Comparison of ENCODE assay signal across 1 cellular context in genomic region chr20:31514154-31515071, GRCh38.
TF ChIP-seq lines count a peak whose summit lies in the region.

HM13 (plus strand) TSS chr20:31514442; CDS start chr20:31514552, 110 bp downstream.

TF ChIP-seq in HepG2, 621 proteins besides CTCF, POLR2A, EP300 and RAD21 (continued from another document and continues in another):
- no peak; the same call in 1 of the 2 replicates for TF ChIP-seq ZXDC (CRISPR knock-in tag; IDR thresholded peaks at IDR 0.05)
- TF ChIP-seq ONECUT2 (CRISPR knock-in tag; IDR thresholded peaks at IDR 0.05): peak; percentile 49
- TF ChIP-seq NR0B2 (CRISPR knock-in tag; IDR thresholded peaks at IDR 0.05): peak; percentile 94
- peak; percentile 69 for TF ChIP-seq KDM4B (CRISPR knock-in tag; IDR thresholded peaks at IDR 0.05)
- TF ChIP-seq SMARCE1 (IDR thresholded peaks at IDR 0.05; ENCODE audit: borderline replicate concordance): no peak
- peak; percentile 59 for TF ChIP-seq AGO1 (IDR thresholded peaks at IDR 0.05; ENCODE audit: low read depth, low read length, poor library complexity, severe bottlenecking)
- peak; percentile 93; the same call in 1 of the 2 replicates for TF ChIP-seq ZNF569 (CRISPR knock-in tag; IDR thresholded peaks at IDR 0.05; ENCODE audit: borderline replicate concordance)
- TF ChIP-seq NPAS2 (CRISPR knock-in tag; IDR thresholded peaks at IDR 0.05; ENCODE audit: borderline replicate concordance): no peak
- no peak for TF ChIP-seq SCMH1 (CRISPR knock-in tag; IDR thresholded peaks at IDR 0.05; ENCODE audit: borderline replicate concordance)
- TF ChIP-seq TBX2 (CRISPR knock-in tag; IDR thresholded peaks at IDR 0.05; ENCODE audit: borderline replicate concordance): peak; percentile 97
- peak; percentile 94; the same call in 1 of the 2 replicates for TF ChIP-seq ZNF550 (CRISPR knock-in tag; IDR thresholded peaks at IDR 0.05; ENCODE audit: borderline replicate concordance)
- TF ChIP-seq ISL2 (CRISPR knock-in tag; IDR thresholded peaks at IDR 0.05): peak; percentile 81
- no peak for TF ChIP-seq ZNF18 (CRISPR knock-in tag; IDR thresholded peaks at IDR 0.05; ENCODE audit: insufficient replicate concordance)
- 0 out of 2 replicates have a peak, but pooled peaks have one; percentile 25 for TF ChIP-seq ZNF512 (CRISPR knock-in tag; IDR thresholded peaks at IDR 0.05)
- no peak for TF ChIP-seq CAMTA2 (CRISPR knock-in tag; IDR thresholded peaks at IDR 0.05; ENCODE audit: borderline replicate concordance)
- TF ChIP-seq SMAD1 (CRISPR knock-in tag; IDR thresholded peaks at IDR 0.05; ENCODE audit: borderline replicate concordance, low read depth): peak; percentile 73; the same call in 1 of the 2 replicates
- peak; percentile 87 for TF ChIP-seq ZNF605 (CRISPR knock-in tag; IDR thresholded peaks at IDR 0.05)
- peak; percentile 99 for TF ChIP-seq HDAC1 (CRISPR knock-in tag; IDR thresholded peaks at IDR 0.05)
- peak; percentile 97 for TF ChIP-seq GABPB1 (CRISPR knock-in tag; IDR thresholded peaks at IDR 0.05)
- TF ChIP-seq SIN3B (IDR thresholded peaks at IDR 0.05; ENCODE audit: low read length): no peak
- peak; percentile 73; the same call in 1 of the 2 replicates for TF ChIP-seq ZBTB3 (CRISPR knock-in tag; IDR thresholded peaks at IDR 0.05; ENCODE audit: borderline replicate concordance, low read depth)
- peak; percentile 91; the same call in 1 of the 2 replicates for TF ChIP-seq ZBTB44 (CRISPR knock-in tag; IDR thresholded peaks at IDR 0.05)
- TF ChIP-seq UBTF (CRISPR knock-in tag; IDR thresholded peaks at IDR 0.05): peak; percentile 94
- peak; percentile 92 for TF ChIP-seq ZNF276 (CRISPR knock-in tag; IDR thresholded peaks at IDR 0.05; ENCODE audit: low read depth)
- peak; percentile 94 for TF ChIP-seq POGK (CRISPR knock-in tag; conservative IDR thresholded peaks at IDR 0.05)
- TF ChIP-seq ZNF292 (CRISPR knock-in tag; IDR thresholded peaks at IDR 0.05; ENCODE audit: borderline replicate concordance, low read depth): peak; percentile 92
- TF ChIP-seq ZNF883 (CRISPR knock-in tag; IDR thresholded peaks at IDR 0.05; ENCODE audit: not compliant biosample characterization): peak; percentile 94
- TF ChIP-seq HNF4G (IDR thresholded peaks at IDR 0.05; ENCODE audit: borderline replicate concordance, low read depth, low read length): no peak
- TF ChIP-seq HNF4G (CRISPR knock-in tag; IDR thresholded peaks at IDR 0.05; ENCODE audit: borderline replicate concordance, low read depth): peak; percentile 79
- peak; percentile 99 for TF ChIP-seq ZIK1 (CRISPR knock-in tag; IDR thresholded peaks at IDR 0.05; ENCODE audit: borderline replicate concordance, low read depth)
- 0 out of 2 replicates have a peak, but pooled peaks have one; percentile 77 for TF ChIP-seq ZNF570 (CRISPR knock-in tag; IDR thresholded peaks at IDR 0.05; ENCODE audit: borderline replicate concordance)
- no peak for TF ChIP-seq ZNF432 (CRISPR knock-in tag; IDR thresholded peaks at IDR 0.05; ENCODE audit: borderline replicate concordance)
- no peak for TF ChIP-seq ZNF562 (CRISPR knock-in tag; IDR thresholded peaks at IDR 0.05; ENCODE audit: borderline replicate concordance)
- TF ChIP-seq HOXD1 (CRISPR knock-in tag; IDR thresholded peaks at IDR 0.05): peak; percentile 98
- TF ChIP-seq ZNF530 (CRISPR knock-in tag; IDR thresholded peaks at IDR 0.05; ENCODE audit: low read depth): peak; percentile 11; the same call in 1 of the 2 replicates
- peak; percentile 97; the same call in 1 of the 2 replicates for TF ChIP-seq ZNF674 (CRISPR knock-in tag; IDR thresholded peaks at IDR 0.05; ENCODE audit: low read depth)
- TF ChIP-seq TERF1 (CRISPR knock-in tag; IDR thresholded peaks at IDR 0.05): peak; percentile 73; the same call in 1 of the 2 replicates
- TF ChIP-seq ZNF280B (CRISPR knock-in tag; IDR thresholded peaks at IDR 0.05; ENCODE audit: borderline replicate concordance): peak; percentile 93
- 0 out of 2 replicates have a peak, but pooled peaks have one; percentile 79 for TF ChIP-seq CERS6 (CRISPR knock-in tag; IDR thresholded peaks at IDR 0.05)
- peak; percentile 38 for TF ChIP-seq TBL1XR1 (IDR thresholded peaks at IDR 0.05; ENCODE audit: borderline replicate concordance, low read length, partially characterized antibody)
- no peak for TF ChIP-seq JDP2 (CRISPR knock-in tag; IDR thresholded peaks at IDR 0.05; ENCODE audit: borderline replicate concordance)
- no peak for TF ChIP-seq ZNF207 (IDR thresholded peaks at IDR 0.05; ENCODE audit: borderline replicate concordance)
